ENCODE assay signal across 10 cellular contexts in genomic region chr10:72162978-72163377, GRCh38. TPM values are rescaled to one million over a fixed set of nuclear protein-coding genes. Genes with fewer than 3 reads are reported as not detected.
DNase-seq lines count a peak whose midpoint lies in the region; ATAC-seq, FAIRE-seq and TF ChIP-seq lines count a peak whose summit lies in the region.
"Had no signal": no experiment of that assay in that cellular context is flagged by ENCODE, and none has a peak within 500 bp of the region (broad histone marks: within the 10 kb centered on the region; RNA-seq: fewer than 3 reads in every experiment).

No MANE protein-coding gene starts in this region.

- no peak overlapping the region for H3K27ac ChIP-seq in endothelial cell of umbilical vein (ENCODE audit: insufficient read depth, low read depth, low read length)

- peak; percentile 53 for ATAC-seq in GM19463 (IDR thresholded peaks at IDR 0.05; ENCODE audit: unreplicated experiment)
- ATAC-seq in HG03025 (IDR thresholded peaks at IDR 0.05; ENCODE audit: low FRiP score, unreplicated experiment) = no peak
- no peak for ATAC-seq in HG03442 (IDR thresholded peaks at IDR 0.05; ENCODE audit: unreplicated experiment)

- H3K4me1 ChIP-seq in endothelial cell of umbilical vein (ENCODE audit: control insufficient read depth, extremely low read depth, insufficient read depth, low read length) = no peaks in the 10 kb centered on the region

- no peaks in the 10 kb centered on the region for H3K36me3 ChIP-seq in endothelial cell of umbilical vein (ENCODE audit: control insufficient read depth in 2 of 2, extremely low read depth in 1 of 2, insufficient read depth in 2 of 2, low read length in 2 of 2)

- H3K27me3 ChIP-seq in endothelial cell of umbilical vein (ENCODE audit: control insufficient read depth in 2 of 2, insufficient read depth in 2 of 2, low read length in 2 of 2) = no peaks in the 10 kb centered on the region

- FAIRE-seq in RCC 7860 (lab: Jason Lieb, UNC) (peak; percentile 69), endothelial cell of umbilical vein (lab: Jason Lieb, UNC) (no peak)

- H3K9me1 ChIP-seq in endothelial cell of umbilical vein (replicated peaks; ENCODE audit: control insufficient read depth, extremely low read depth, insufficient read depth, low read length) = no peaks in the 10 kb centered on the region

- TF ChIP-seq CTCF in endothelial cell of umbilical vein (IDR thresholded peaks at IDR 0.05; ENCODE audit: extremely low read depth in 1 of 2, insufficient read depth in 1 of 2, low read depth in 1 of 2, low read length in 2 of 2) = no peak

- no TSS peak for BruUV-seq in endothelial cell of umbilical vein (replicated peaks; lab: Mats Ljungman, UMichigan)

- POLR2A ChIA-PET in endothelial cell of umbilical vein (lab: Charles Lee) (no interaction called here), HEK293T (lab: Yijun Ruan, JAX) (no interaction called here)

- dilution Hi-C loops in endothelial cell of umbilical vein (cut with MboI; ENCODE audit: extremely low pct_ligation_motif_present, low sequenced_read_pairs) = no loop called here

- H3K9me3 ChIP-seq in endothelial cell of umbilical vein (replicated peaks; ENCODE audit: control insufficient read depth, insufficient read depth, low read length) = no peaks in the 10 kb centered on the region

- no peak overlapping the region for H3K4me3 ChIP-seq in endothelial cell of umbilical vein (replicated peaks in 1 of 3; ENCODE audit: insufficient read depth in 1 of 3, low read depth in 1 of 3, low read length in 3 of 3)

- no peaks in the 10 kb centered on the region for H3K79me2 ChIP-seq in endothelial cell of umbilical vein (ENCODE audit: control insufficient read depth, insufficient read depth, low read length)

- H3K9ac ChIP-seq in endothelial cell of umbilical vein (replicated peaks; ENCODE audit: extremely low read depth, insufficient read depth, low read length) = no peak overlapping the region

- DNase-seq in AML-193 (lab: John Stamatoyannopoulos, UW) = peak; percentile 48 to 51
- DNase-seq in RCC 7860 (ENCODE audit: low spot score) = no peak
- DNase-seq in endothelial cell of umbilical vein (ENCODE audit: low read depth, low spot score) = peak; percentile 28
- no peak for DNase-seq in NCI-H526 (lab: John Stamatoyannopoulos, UW)
- DNase-seq in HEK293T (ENCODE audit: extremely low spot score) = no peak
- DNase-seq: activated CD4-positive, alpha-beta T cell treated with anti-CD3 and anti-CD28 coated beads, Interleukin-2, amount 10 ng/mL, durations not matched to agents 7 days and 5 days; DMS79 had no signal

- intact Hi-C loops in endothelial cell of umbilical vein (cut with micrococcal nuclease) = no loop called here

- no peak overlapping the region for H3K4me2 ChIP-seq in endothelial cell of umbilical vein (ENCODE audit: insufficient read depth, low read length)

- CTCF ChIA-PET in endothelial cell of umbilical vein (lab: Charles Lee) (no interaction called here), HEK293T (lab: Yijun Ruan, JAX) (no interaction called here)

- TF ChIP-seq POLR2A in endothelial cell of umbilical vein (IDR thresholded peaks at IDR 0.05; ENCODE audit: low read depth, low read length) = no peak

- peaks cover 2% of the 10 kb centered on the region for H4K20me1 ChIP-seq in endothelial cell of umbilical vein (replicated peaks; ENCODE audit: control insufficient read depth, extremely low read depth, insufficient read depth, low read length)

- no peak overlapping the region for H2AFZ ChIP-seq in endothelial cell of umbilical vein (ENCODE audit: low read depth, low read length)

TF ChIP-seq in endothelial cell of umbilical vein, 7 proteins besides CTCF, POLR2A, EP300 and RAD21:
- TF ChIP-seq EZH2 (IDR thresholded peaks at IDR 0.05; ENCODE audit: borderline replicate concordance, low read depth, low read length, severe bottlenecking) = no peak
- no peak for TF ChIP-seq JUN (IDR thresholded peaks at IDR 0.05; ENCODE audit: borderline replicate concordance, insufficient read depth, insufficient read length, low read depth)
- TF ChIP-seq GATA2 (IDR thresholded peaks at IDR 0.05; ENCODE audit: insufficient read depth, insufficient read length, low read depth, low read length) = no peak
- peak; percentile 30 for TF ChIP-seq FOS (IDR thresholded peaks at IDR 0.05; ENCODE audit: borderline replicate concordance, insufficient read depth, low read length)

TF ChIP-seq in HEK293T, 16 proteins besides CTCF, POLR2A, EP300 and RAD21:
- TF ChIP-seq FOXK2 (IDR thresholded peaks at IDR 0.05) (no peak), SUZ12 (IDR thresholded peaks at IDR 0.05) (no peak), LEF1 (IDR thresholded peaks at IDR 0.05; ENCODE audit: borderline replicate concordance) (no peak), ARNT (IDR thresholded peaks at IDR 0.05) (no peak)
TF ChIP-seq in HEK293T: peak in this region for 0.

RNA-seq across cellular contexts. Expression of gene ANAPC16, which starts 52.8 kb away (rescaled TPM):
- total RNA-seq in endothelial cell of umbilical vein = 44.2 and 44.4 TPM in 2 replicates
- 32.2 and 38.1 TPM in 2 replicates for polyA plus RNA-seq in endothelial cell of umbilical vein
- polyA plus RNA-seq in endothelial cell of umbilical vein (2011; cell fraction: cytosol; rRNA removed) = 43.3 and 47.2 TPM in 2 replicates
- polyA plus RNA-seq in endothelial cell of umbilical vein (2011; cell fraction: nucleus; rRNA removed) = 16.6 and 16.9 TPM in 2 replicates
- polyA plus RNA-seq in endothelial cell of umbilical vein (2012) = 39.8 and 46.4 TPM in 2 replicates
- 21.9 and 28.2 TPM in 2 replicates for polyA minus RNA-seq in endothelial cell of umbilical vein
- polyA minus RNA-seq in endothelial cell of umbilical vein (2011; cell fraction: cytosol; rRNA and poly(A)+ RNA removed) = 20.9 TPM
- polyA minus RNA-seq in endothelial cell of umbilical vein (2011; cell fraction: nucleus; rRNA and poly(A)+ RNA removed) = 3.8 and 5.8 TPM in 2 replicates

RNA-seq across cellular contexts. Expression of gene ASCC1, which starts 53.1 kb away (rescaled TPM):
- total RNA-seq in endothelial cell of umbilical vein = 24.9 and 28.2 TPM in 2 replicates
- polyA plus RNA-seq in endothelial cell of umbilical vein = 14.9 and 16.0 TPM in 2 replicates
- 19.2 and 19.8 TPM in 2 replicates for polyA plus RNA-seq in endothelial cell of umbilical vein (2011; cell fraction: cytosol; rRNA removed)
- 13.6 and 15.4 TPM in 2 replicates for polyA plus RNA-seq in endothelial cell of umbilical vein (2011; cell fraction: nucleus; rRNA removed)
- polyA plus RNA-seq in endothelial cell of umbilical vein (2012) = 24.8 and 28.0 TPM in 2 replicates
- polyA minus RNA-seq in endothelial cell of umbilical vein = 15.5 and 29.6 TPM in 2 replicates
- polyA minus RNA-seq in endothelial cell of umbilical vein (2011; cell fraction: cytosol; rRNA and poly(A)+ RNA removed) = 30.7 TPM
- polyA minus RNA-seq in endothelial cell of umbilical vein (2011; cell fraction: nucleus; rRNA and poly(A)+ RNA removed) = 14.8 and 16.6 TPM in 2 replicates

Comparison
In these comparisons a context has a peak if more than half of its experiments do, and no peak if none do; other contexts are left out.
1. DNase-seq: peak in AML-193 (2 of 2) and endothelial cell of umbilical vein (single experiment); none in RCC 7860 (single experiment), NCI-H526 (0 of 2) and HEK293T (single experiment).